Comparison of ENCODE assay signal across 19 cellular contexts in genomic region chr14:55201219-55202096, GRCh38. TPM values are rescaled to one million over a fixed set of nuclear protein-coding genes. Genes with fewer than 3 reads are reported as not detected.
"Had no signal": no experiment of that assay in that cellular context is flagged by ENCODE, and none has a peak within 500 bp of the region (broad histone marks: within the 10 kb centered on the region; RNA-seq: fewer than 3 reads in every experiment).

No MANE protein-coding gene starts in this region.

- H3K4me1 Mint-ChIP-seq: activated CD8-positive, alpha-beta memory T cell treated with anti-CD3 and anti-CD28 coated beads, Interleukin-2, amount 10 ng/mL, durations not matched to agents 7 days and 5 days; activated naive CD4-positive, alpha-beta T cell treated with anti-CD3 and anti-CD28 coated beads, Interleukin-2, amount 10 ng/mL, durations not matched to agents 7 days and 5 days had no signal

- H3K4me3 ChIP-seq: ascending aorta, breast epithelium, pancreas, sigmoid colon, stomach, uterus had no signal

- H3K4me1 ChIP-seq: ascending aorta, breast epithelium, pancreas, sigmoid colon, stomach, uterus had no signal

- ATAC-seq: activated CD8-positive, alpha-beta memory T cell treated with anti-CD3 and anti-CD28 coated beads, Interleukin-2, amount 10 ng/mL, durations not matched to agents 7 days and 5 days; effector memory CD8-positive, alpha-beta T cell; pancreas had no signal

- DNase-seq: activated CD4-positive, alpha-beta memory T cell treated with anti-CD3 and anti-CD28 coated beads for 36 hours; activated CD4-positive, alpha-beta T cell treated with anti-CD3 and anti-CD28 coated beads for 1 hour; activated CD8-positive, alpha-beta memory T cell treated with anti-CD3 and anti-CD28 coated beads, Interleukin-2, amount 10 ng/mL, durations not matched to agents 7 days and 5 days; activated naive CD4-positive, alpha-beta T cell treated with anti-CD3 and anti-CD28 coated beads, Interleukin-2, amount 10 ng/mL, durations not matched to agents 7 days and 5 days; activated T-cell treated with anti-CD3 and anti-CD28 coated beads, Interleukin-2, amount 50 U/mL, for 1 hour; dermis blood vessel endothelial cell; effector memory CD8-positive, alpha-beta T cell; head of caudate nucleus; pancreas; sigmoid colon; stimulated activated CD4-positive, alpha-beta T cell treated with anti-CD3 and anti-CD28 coated beads, Interleukin-12 subunit alpha, Interleukin-12 subunit beta, amount 100 ng/mL, for 4 hours; stimulated activated CD4-positive, alpha-beta T cell treated with anti-CD3 and anti-CD28 coated beads, Interleukin-2, amount 100 ng/mL, for 24 hours; stomach; uterus had no signal

- H3K9me3 Mint-ChIP-seq: activated CD4-positive, alpha-beta memory T cell treated with anti-CD3 and anti-CD28 coated beads for 36 hours; activated naive CD4-positive, alpha-beta T cell treated with anti-CD3 and anti-CD28 coated beads, Interleukin-2, amount 10 ng/mL, durations not matched to agents 7 days and 5 days; effector memory CD8-positive, alpha-beta T cell; neural crest cell had no signal

- H3K27me3 ChIP-seq: ascending aorta, breast epithelium, pancreas, sigmoid colon, stomach, uterus had no signal

- H3K27ac ChIP-seq: ascending aorta, breast epithelium, pancreas, sigmoid colon, stomach, uterus had no signal

- H3K27ac Mint-ChIP-seq: activated CD4-positive, alpha-beta memory T cell treated with anti-CD3 and anti-CD28 coated beads for 36 hours; activated CD8-positive, alpha-beta memory T cell treated with anti-CD3 and anti-CD28 coated beads, Interleukin-2, amount 10 ng/mL, durations not matched to agents 7 days and 5 days; activated naive CD4-positive, alpha-beta T cell treated with anti-CD3 and anti-CD28 coated beads, Interleukin-2, amount 10 ng/mL, durations not matched to agents 7 days and 5 days; effector memory CD8-positive, alpha-beta T cell had no signal

- H3K36me3 ChIP-seq: ascending aorta, breast epithelium, pancreas, sigmoid colon, stomach, uterus had no signal

- FAIRE-seq: frontal cortex, keratinocyte, pancreas had no signal

- H3K36me3 Mint-ChIP-seq: activated CD4-positive, alpha-beta memory T cell treated with anti-CD3 and anti-CD28 coated beads for 36 hours; activated CD8-positive, alpha-beta memory T cell treated with anti-CD3 and anti-CD28 coated beads, Interleukin-2, amount 10 ng/mL, durations not matched to agents 7 days and 5 days; activated naive CD4-positive, alpha-beta T cell treated with anti-CD3 and anti-CD28 coated beads, Interleukin-2, amount 10 ng/mL, durations not matched to agents 7 days and 5 days had no signal

- H3K9me3 ChIP-seq: ascending aorta, breast epithelium, pancreas, sigmoid colon, stomach, uterus had no signal

- H3K4me3 Mint-ChIP-seq: activated CD4-positive, alpha-beta memory T cell treated with anti-CD3 and anti-CD28 coated beads for 36 hours; activated CD8-positive, alpha-beta memory T cell treated with anti-CD3 and anti-CD28 coated beads, Interleukin-2, amount 10 ng/mL, durations not matched to agents 7 days and 5 days; activated naive CD4-positive, alpha-beta T cell treated with anti-CD3 and anti-CD28 coated beads, Interleukin-2, amount 10 ng/mL, durations not matched to agents 7 days and 5 days; effector memory CD8-positive, alpha-beta T cell; neural crest cell had no signal

RNA-seq across cellular contexts. Expression of gene DLGAP5, which starts 10.1 kb away (rescaled TPM):
- total RNA-seq: ascending aorta had no signal
- polyA plus RNA-seq: pancreas had no signal
